In genomic region chr5:31232273-31232888, GRCh38 we compare ENCODE assay signal across 8 cellular contexts. TPM values are rescaled to one million over a fixed set of nuclear protein-coding genes. Genes with fewer than 3 reads are reported as not detected.
DNase-seq lines count a peak whose midpoint lies in the region; ATAC-seq and TF ChIP-seq lines count a peak whose summit lies in the region.

No MANE protein-coding gene starts in this region.

- peak; percentile 53 to 82 for DNase-seq in NCI-H446 (lab: John Stamatoyannopoulos, UW)
- peak in 3 of 4 donors; percentile 7 to 22 (median 16) for DNase-seq in body of pancreas
- no peak for DNase-seq in kidney epithelial cell (ENCODE audit: low read depth)
- DNase-seq in T-helper 9 cell: no peak

- WGBS in body of pancreas, 2 donors: 1% methylated on average over 4 of the region's 4 CpGs

- H3K9me3 ChIP-seq in body of pancreas: no peaks in the 10 kb centered on the region

- H3K27ac Mint-ChIP-seq in stimulated activated memory B cell treated with anti-CD40 and anti-IgM and Interleukin-4, amounts not matched to agents 10 μg/mL and 1 μg/mL and 100 μg/mL, for 72 hours: no peak overlapping the region

- TF ChIP-seq CTCF in C4-2B (conservative IDR thresholded peaks at IDR 0.05): peak; percentile 93
- TF ChIP-seq CTCF in body of pancreas (IDR thresholded peaks at IDR 0.05): peak; percentile 40 to 64 (median 54)
- TF ChIP-seq CTCF in kidney epithelial cell (IDR thresholded peaks at IDR 0.05; ENCODE audit: insufficient read depth, low read length, poor library complexity, severe bottlenecking): peak; percentile 68

- no peaks in the 10 kb centered on the region for H3K36me3 ChIP-seq in body of pancreas (replicated peaks in 1 of 2; ENCODE audit: insufficient read depth in 1 of 2, low read depth in 2 of 2)
- peaks cover 1% of the 10 kb centered on the region for H3K36me3 ChIP-seq in kidney epithelial cell (ENCODE audit: control insufficient read depth, insufficient read depth, low read length)

- no peak for TF ChIP-seq POLR2A in body of pancreas (IDR thresholded peaks at IDR 0.05)

- intact Hi-C loops in body of pancreas (cut with DNase I): no loop called here

- H3K27me3 ChIP-seq in body of pancreas: no peaks in the 10 kb centered on the region
- H3K27me3 ChIP-seq in kidney epithelial cell (ENCODE audit: control insufficient read depth, insufficient read depth, low read length): no peaks in the 10 kb centered on the region

- H3K9me3 Mint-ChIP-seq in stimulated activated memory B cell treated with anti-CD40 and anti-IgM and Interleukin-4, amounts not matched to agents 10 μg/mL and 1 μg/mL and 100 μg/mL, for 72 hours: no peaks in the 10 kb centered on the region

- no peak overlapping the region for H3K27ac ChIP-seq in C4-2B
- H3K27ac ChIP-seq in body of pancreas: no peak overlapping the region

- no peaks in the 10 kb centered on the region for H3K36me3 Mint-ChIP-seq in stimulated activated memory B cell treated with anti-CD40 and anti-IgM and Interleukin-4, amounts not matched to agents 10 μg/mL and 1 μg/mL and 100 μg/mL, for 72 hours

- no peak overlapping the region for H3K4me3 Mint-ChIP-seq in stimulated activated memory B cell treated with anti-CD40 and anti-IgM and Interleukin-4, amounts not matched to agents 10 μg/mL and 1 μg/mL and 100 μg/mL, for 72 hours

- H3K4me1 Mint-ChIP-seq in stimulated activated memory B cell treated with anti-CD40 and anti-IgM and Interleukin-4, amounts not matched to agents 10 μg/mL and 1 μg/mL and 100 μg/mL, for 72 hours: no peaks in the 10 kb centered on the region

- H3K4me3 ChIP-seq in body of pancreas (no peak overlapping the region), kidney epithelial cell (ENCODE audit: low read depth, low read length) (no peak overlapping the region)

- no peaks in the 10 kb centered on the region for H3K27me3 Mint-ChIP-seq in stimulated activated memory B cell treated with anti-CD40 and anti-IgM and Interleukin-4, amounts not matched to agents 10 μg/mL and 1 μg/mL and 100 μg/mL, for 72 hours

- ATAC-seq in GM18870 (IDR thresholded peaks at IDR 0.05; ENCODE audit: unreplicated experiment) (peak; percentile 57), HG03159 (IDR thresholded peaks at IDR 0.05; ENCODE audit: unreplicated experiment) (peak; percentile 77), body of pancreas (peak; percentile 75)
- ATAC-seq in stimulated activated memory B cell treated with anti-CD40 and anti-IgM and Interleukin-4, amounts not matched to agents 10 μg/mL and 1 μg/mL and 100 μg/mL, for 72 hours: no peak

- H3K4me1 ChIP-seq in body of pancreas: no peaks in the 10 kb centered on the region

RNA-seq across cellular contexts. Expression of gene CDH6, which starts 38.9 kb away (rescaled TPM):
- total RNA-seq in body of pancreas (under 1 TPM; 0.78 to 0.99 TPM), kidney epithelial cell (66.2 and 71.7 TPM in 2 replicates)

Comparison
In these comparisons a context has a peak if more than half of its experiments do, and no peak if none do; other contexts are left out.
1. DNase-seq: peak in NCI-H446 (2 of 2) and body of pancreas (3 of 4); none in kidney epithelial cell (single experiment) and T-helper 9 cell (single experiment).
2. RNA of gene CDH6, which starts 38.9 kb away (total RNA-seq): 66.2 to 71.7 TPM in kidney epithelial cell; 0.78 to 0.99 TPM in body of pancreas; every median in the first group is over 10 times any median in the second.
3. Peak in every context shown above with its lines, with median percentiles within 50 percentile points of each other: CTCF ChIP-seq.